Comparison of ENCODE assay signal across 8 cellular contexts in genomic region chr14:71371711-71372396, GRCh38. TPM values are rescaled to one million over a fixed set of nuclear protein-coding genes. Genes with fewer than 3 reads are reported as not detected.
DNase-seq lines count a peak whose midpoint lies in the region; ATAC-seq and TF ChIP-seq lines count a peak whose summit lies in the region.

No MANE protein-coding gene starts in this region.

- no peak overlapping the region for H3K4me3 ChIP-seq in HUES48 (ENCODE audit: low read depth, low read length)
- H3K4me3 ChIP-seq in choroid plexus epithelial cell (ENCODE audit: low read depth, low read length), result no peak overlapping the region
- no peak overlapping the region for H3K4me3 ChIP-seq in sigmoid colon
- no peak overlapping the region for H3K4me3 ChIP-seq in psoas muscle

- H3K9me3 ChIP-seq in HUES48 (ENCODE audit: control insufficient read depth, insufficient read depth, low read length) (peaks cover 9% of the 10 kb centered on the region), sigmoid colon (no peaks in the 10 kb centered on the region), psoas muscle (no peaks in the 10 kb centered on the region)

- WGBS in sigmoid colon, 2 donors, result 55 to 63% methylated on average over 2 of the region's 2 CpGs
- WGBS in psoas muscle, 3 donors, result 59 to 70% (median 65%) methylated on average over 2 of the region's 2 CpGs

- TF ChIP-seq CTCF in choroid plexus epithelial cell (conservative IDR thresholded peaks at IDR 0.05; ENCODE audit: low read depth, low read length) (no peak), sigmoid colon (IDR thresholded peaks at IDR 0.05) (no peak), psoas muscle (IDR thresholded peaks at IDR 0.05) (no peak)

- H3K9ac ChIP-seq in HUES48 (ENCODE audit: low read depth, low read length), result no peak overlapping the region

- intact Hi-C loops in sigmoid colon (cut with DNase I), result no loop called here
- intact Hi-C loops in psoas muscle (cut with DNase I), result no loop called here

- no peaks in the 10 kb centered on the region for H3K36me3 ChIP-seq in HUES48 (ENCODE audit: control insufficient read depth, insufficient read depth, low read length)
- no peaks in the 10 kb centered on the region for H3K36me3 ChIP-seq in sigmoid colon
- H3K36me3 ChIP-seq in psoas muscle (ENCODE audit: insufficient read depth in 1 of 2, low read depth in 1 of 2), result no peaks in the 10 kb centered on the region

- peak; percentile 69 for DNase-seq in choroid plexus epithelial cell (ENCODE audit: low read depth)
- DNase-seq in sigmoid colon, result no peak
- DNase-seq in NCI-H1105 treated with DMSO at 0.1 percent for 48 hours (lab: John Stamatoyannopoulos, UW), result no peak
- no peak for DNase-seq in activated CD4-positive, alpha-beta T cell treated with anti-CD3 and anti-CD28 coated beads for 4 hours
- no peak for DNase-seq in SHP77 (lab: John Stamatoyannopoulos, UW)
- DNase-seq in psoas muscle, result no peak

- TF ChIP-seq EP300 in sigmoid colon (IDR thresholded peaks at IDR 0.05), result no peak

- ATAC-seq in GM18498 (IDR thresholded peaks at IDR 0.05; ENCODE audit: unreplicated experiment), result peak; percentile 58
- no peak for ATAC-seq in psoas muscle

- H3K27me3 ChIP-seq in HUES48 (ENCODE audit: control insufficient read depth, insufficient read depth, low read length) (no peaks in the 10 kb centered on the region), sigmoid colon (no peaks in the 10 kb centered on the region), psoas muscle (ENCODE audit: insufficient read depth in 3 of 3, low read length in 2 of 3) (no peaks in the 10 kb centered on the region)

- H3K4me1 ChIP-seq in HUES48 (ENCODE audit: control insufficient read depth, insufficient read depth, low read length), result peaks cover 3% of the 10 kb centered on the region; the same call in 1 of the 2 replicates
- H3K4me1 ChIP-seq in sigmoid colon, result peaks cover 0 to 20% (median 18%) of the 10 kb centered on the region in 4 donors
- no peaks in the 10 kb centered on the region for H3K4me1 ChIP-seq in psoas muscle

- TF ChIP-seq POLR2A in sigmoid colon (IDR thresholded peaks at IDR 0.05), result no peak

- peak overlapping the region; percentile 17 for H3K27ac ChIP-seq in HUES48 (ENCODE audit: low read depth, low read length)
- peak overlapping the region; percentile 24 to 61 (median 42) for H3K27ac ChIP-seq in sigmoid colon
- H3K27ac ChIP-seq in psoas muscle, result no peak overlapping the region

RNA-seq across cellular contexts. Expression of gene SIPA1L1, which starts 51.6 kb away (rescaled TPM):
- total RNA-seq in sigmoid colon (10 to 100 TPM; 27.1 to 50.1 (median 29.4) TPM), psoas muscle (1 to 10 TPM; 3.1 to 3.9 (median 3.5) TPM)
- polyA plus RNA-seq in sigmoid colon (10 to 100 TPM; 13.2 to 32.9 (median 15.5) TPM), psoas muscle (1 to 10 TPM in 2 of 3 donors, under 1 TPM in 1; 0.87 to 1.8 (median 1.5) TPM)

Comparison
In these comparisons a context has a peak if more than half of its experiments do, and no peak if none do; other contexts are left out.
1. RNA of gene SIPA1L1, which starts 51.6 kb away (total RNA-seq): 27.1 to 50.1 TPM in sigmoid colon; 3.1 to 3.9 TPM in psoas muscle; every median in the first group is over 4 times any median in the second.